Comparison of ENCODE assay signal across 17 cellular contexts in the genomic region with DNA sequence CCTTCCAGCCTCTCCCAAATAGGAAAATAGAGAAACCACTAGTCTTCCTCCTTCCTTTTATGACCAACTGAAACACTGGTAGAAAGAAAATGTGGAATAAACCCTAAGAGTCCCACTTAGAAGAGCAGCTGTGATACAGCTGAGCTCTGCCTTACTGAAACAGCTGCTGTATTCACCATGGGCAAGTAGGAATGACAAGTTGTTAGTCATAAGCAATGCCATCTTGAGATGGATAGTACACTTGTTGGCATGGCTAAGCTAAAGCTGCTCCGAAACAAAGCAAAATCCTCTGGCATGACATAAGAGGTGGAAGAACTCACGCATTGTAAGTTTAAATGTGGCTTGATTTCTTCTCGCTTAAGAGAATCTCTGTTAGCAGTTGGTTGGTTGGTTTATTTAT. TPM values are rescaled to one million over a fixed set of nuclear protein-coding genes. Genes with fewer than 3 reads are reported as not detected.
"Had no signal": no experiment of that assay in that cellular context is flagged by ENCODE, and none has a peak within 500 bp of the region (broad histone marks: within the 10 kb centered on the region; RNA-seq: fewer than 3 reads in every experiment).

No MANE protein-coding gene starts in this region.

- H3K4me3 ChIP-seq: dorsolateral prefrontal cortex, heart left ventricle had no signal

- DNase-seq: cortex of kidney; dorsolateral prefrontal cortex; effector CD8-positive, alpha-beta T cell; heart left ventricle; hippocampal formation; kidney glomerular epithelial cell; mesendoderm; naive thymus-derived CD8-positive, alpha-beta T cell; posterior cingulate gyrus; small intestine; stimulated activated CD4-positive, alpha-beta T cell treated with anti-CD3 and anti-CD28 coated beads, Interleukin-2, amount 100 ng/mL, for 48 hours; stimulated activated naive CD4-positive, alpha-beta T cell treated with Interleukin-2 at 50 U/mL for 16 hours; trophoblast cell had no signal

- H3K4me1 ChIP-seq: heart left ventricle had no signal

- H3K9me3 ChIP-seq: heart left ventricle had no signal

- FAIRE-seq: small intestine, urothelium cell line had no signal

- H3K27me3 ChIP-seq: dorsolateral prefrontal cortex, heart left ventricle had no signal

- H3K27me3 Mint-ChIP-seq: naive thymus-derived CD8-positive, alpha-beta T cell had no signal

- H3K27ac ChIP-seq: dorsolateral prefrontal cortex, heart left ventricle had no signal

- H3K9me3 Mint-ChIP-seq: naive thymus-derived CD8-positive, alpha-beta T cell; neural crest cell had no signal

- ATAC-seq: esophagus mucosa; heart left ventricle; naive thymus-derived CD8-positive, alpha-beta T cell; sciatic nerve had no signal

- H3K4me3 Mint-ChIP-seq: naive thymus-derived CD8-positive, alpha-beta T cell; neural crest cell had no signal

- H3K4me1 Mint-ChIP-seq: naive thymus-derived CD8-positive, alpha-beta T cell; neural crest cell had no signal

RNA-seq across cellular contexts. Expression of a gene that starts 48.3 kb away (rescaled TPM):
- total RNA-seq: neural crest cell had no signal
- polyA plus RNA-seq: naive thymus-derived CD8-positive, alpha-beta T cell had no signal
